In the genomic region with DNA sequence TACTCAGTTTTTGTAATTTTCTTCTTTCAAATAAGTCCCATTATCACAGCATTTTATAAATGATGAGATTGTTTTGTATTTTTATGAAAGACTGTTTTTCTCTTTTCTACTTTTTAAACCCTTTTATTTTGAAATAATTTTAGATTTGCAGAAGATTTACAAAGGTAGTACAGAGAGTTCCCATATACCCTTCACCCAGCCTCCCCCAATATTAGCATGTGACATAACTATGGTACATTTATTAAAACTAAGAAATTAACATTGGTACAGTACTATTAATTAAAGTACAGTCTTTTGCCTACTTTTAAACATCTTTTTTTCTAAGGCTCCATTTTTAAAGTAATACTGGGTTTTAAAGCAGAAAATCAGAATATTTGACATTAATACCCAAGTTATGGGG, we compare ENCODE assay signal across 23 cellular contexts. TPM values are rescaled to one million over a fixed set of nuclear protein-coding genes. Genes with fewer than 3 reads are reported as not detected.
A peak's percentile ranks its signal among the peaks of the same experiment; 100 is the strongest.
DNase-seq lines count a peak whose midpoint lies in the region; ATAC-seq, FAIRE-seq and TF ChIP-seq lines count a peak whose summit lies in the region.
"Had no signal": no experiment of that assay in that cellular context is flagged by ENCODE, and none has a peak within 500 bp of the region (broad histone marks: within the 10 kb centered on the region; RNA-seq: fewer than 3 reads in every experiment).

No MANE protein-coding gene starts in this region.

- H3K79me2 ChIP-seq in astrocyte (ENCODE audit: insufficient read depth, low read length) (no peaks in the 10 kb centered on the region), keratinocyte (ENCODE audit: control insufficient read depth, insufficient read depth, low read length) (no peaks in the 10 kb centered on the region)

- POLR2A ChIA-PET in Caco-2 (lab: Charles Lee), result no interaction called here
- POLR2A ChIA-PET in naive thymus-derived CD4-positive, alpha-beta T cell (lab: Charles Lee), result no interaction called here

- H4K20me1 ChIP-seq in astrocyte (ENCODE audit: insufficient read depth, low read length), result no peaks in the 10 kb centered on the region
- no peaks in the 10 kb centered on the region for H4K20me1 ChIP-seq in keratinocyte (ENCODE audit: control insufficient read depth, extremely low read depth, insufficient read depth, low read length)
- H4K20me1 ChIP-seq: BLaER1 treated with 17β-estradiol and CSF1 and Interleukin-3, amounts not matched to agents 10 nM and 100 nM had no signal

- H3K9me3 ChIP-seq in Caco-2 (no peaks in the 10 kb centered on the region), astrocyte (ENCODE audit: insufficient read depth, low read depth, low read length) (no peaks in the 10 kb centered on the region), keratinocyte (ENCODE audit: control insufficient read depth, low read depth, low read length) (no peaks in the 10 kb centered on the region)
- H3K9me3 ChIP-seq in naive thymus-derived CD4-positive, alpha-beta T cell (ENCODE audit: control insufficient read depth in 2 of 3, low read length in 3 of 3), result no peaks in the 10 kb centered on the region
- H3K9me3 ChIP-seq: BLaER1 treated with 17β-estradiol and CSF1 and Interleukin-3, amounts not matched to agents 10 nM and 100 nM had no signal

- DNase-seq in Caco-2, result no peak
- no peak for DNase-seq in HFFc6
- DNase-seq in astrocyte (ENCODE audit: low read depth), result no peak
- DNase-seq in keratinocyte (ENCODE audit: low read depth, low spot score), result no peak
- DNase-seq in dedifferentiated amniotic fluid mesenchymal stem cell (ENCODE audit: extremely low spot score), result no peak
- DNase-seq in naive thymus-derived CD4-positive, alpha-beta T cell, result no peak
- DNase-seq: CD4-positive, alpha-beta T cell; GM23248; H7; KBM-7; MM.1S; NCI-H1048; NCI-H1417; NCI-H1694; NCI-H2029 treated with DMSO at 0.1 percent for 48 hours; NCI-H526 treated with DMSO at 0.1 percent for 48 hours; SIG-M5 had no signal

- CTCF ChIA-PET in Caco-2 (lab: Charles Lee), result no interaction called here
- CTCF ChIA-PET in naive thymus-derived CD4-positive, alpha-beta T cell (lab: Charles Lee), result no interaction called here

- intact Hi-C loops in Caco-2 (cut with micrococcal nuclease; ENCODE audit: unreplicated experiment), result no loop called here
- intact Hi-C loops in naive thymus-derived CD4-positive, alpha-beta T cell (cut with micrococcal nuclease), result no loop called here

- no peak for ATAC-seq in HG03045 (IDR thresholded peaks at IDR 0.05; ENCODE audit: unreplicated experiment)
- no peak for ATAC-seq in naive thymus-derived CD4-positive, alpha-beta T cell
- ATAC-seq: Panc1 had no signal

- no peak overlapping the region for H3K27ac ChIP-seq in astrocyte (ENCODE audit: low read depth, low read length)
- peak overlapping the region; percentile 73 for H3K27ac ChIP-seq in keratinocyte (ENCODE audit: control insufficient read depth, insufficient read depth, low read length)
- no peak overlapping the region for H3K27ac ChIP-seq in naive thymus-derived CD4-positive, alpha-beta T cell (ENCODE audit: low read depth, low read length)
- H3K27ac ChIP-seq: GM23248, SK-N-MC had no signal

- H2AFZ ChIP-seq in astrocyte (ENCODE audit: low read depth, low read length) (no peak overlapping the region), keratinocyte (ENCODE audit: control insufficient read depth, low read length) (no peak overlapping the region)
- H2AFZ ChIP-seq: GM23248 had no signal

- no peaks in the 10 kb centered on the region for H3K27me3 Mint-ChIP-seq in Caco-2 (ENCODE audit: insufficient read depth, unreplicated experiment)
- peaks cover 17% of the 10 kb centered on the region for H3K27me3 Mint-ChIP-seq in HFFc6 (ENCODE audit: insufficient read depth)
- H3K27me3 Mint-ChIP-seq in astrocyte (ENCODE audit: low read depth, unreplicated experiment), result no peaks in the 10 kb centered on the region
- peaks cover 0 to 17% (median 10%) of the 10 kb centered on the region in 5 donors for H3K27me3 Mint-ChIP-seq in naive thymus-derived CD4-positive, alpha-beta T cell

- H3K4me2 ChIP-seq in astrocyte (ENCODE audit: low read length), result no peak overlapping the region
- no peak overlapping the region for H3K4me2 ChIP-seq in keratinocyte (ENCODE audit: control insufficient read depth, extremely low read depth, insufficient read depth, low read depth, low read length)
- H3K4me2 ChIP-seq: BLaER1 treated with 17β-estradiol and CSF1 and Interleukin-3, amounts not matched to agents 10 nM and 100 nM had no signal

- H3K36me3 ChIP-seq in Caco-2 (ENCODE audit: control insufficient read depth, insufficient read depth, low read length) (no peaks in the 10 kb centered on the region), astrocyte (ENCODE audit: insufficient read depth, low read length) (no peaks in the 10 kb centered on the region), keratinocyte (ENCODE audit: control insufficient read depth in 2 of 2, extremely low read depth in 1 of 2, insufficient read depth in 2 of 2, low read length in 2 of 2) (no peaks in the 10 kb centered on the region)
- H3K36me3 ChIP-seq in naive thymus-derived CD4-positive, alpha-beta T cell (ENCODE audit: control insufficient read depth in 2 of 3, insufficient read depth in 3 of 3, low read length in 3 of 3), result no peaks in the 10 kb centered on the region
- H3K36me3 ChIP-seq: BLaER1 treated with 17β-estradiol and CSF1 and Interleukin-3, amounts not matched to agents 10 nM and 100 nM had no signal

- H3K9me1 ChIP-seq in keratinocyte (ENCODE audit: control insufficient read depth, extremely low read depth, insufficient read depth, low read length), result no peaks in the 10 kb centered on the region

- no peak for FAIRE-seq in astrocyte (lab: Jason Lieb, UNC)
- FAIRE-seq in keratinocyte (lab: Jason Lieb, UNC), result no peak
- FAIRE-seq: A204.1, G401.6 had no signal

- no peak for TF ChIP-seq CTCF in Caco-2 (IDR thresholded peaks at IDR 0.05; ENCODE audit: insufficient read depth in 1 of 2, low read depth in 1 of 2, low read length in 1 of 2, severe bottlenecking in 1 of 2, unreplicated experiment in 1 of 2)
- no peak for TF ChIP-seq CTCF in HFFc6 (IDR thresholded peaks at IDR 0.05)
- TF ChIP-seq CTCF in astrocyte (IDR thresholded peaks at IDR 0.05; ENCODE audit: insufficient read depth, low read depth, low read length), result no peak
- no peak for TF ChIP-seq CTCF in keratinocyte (optimal IDR thresholded peaks at IDR 0.05 in 1 of 3, IDR thresholded peaks at IDR 0.05 in 1 of 3, conservative IDR thresholded peaks at IDR 0.05 in 1 of 3; ENCODE audit: extremely low read depth in 1 of 3, insufficient read depth in 2 of 3, low read length in 3 of 3)

- BruUV-seq in Caco-2 (replicated peaks; lab: Mats Ljungman, UMichigan), result TSS peak; percentile 17

- H3K4me1 ChIP-seq in Caco-2 (0 out of 2 replicates have a peak, but pooled peaks cover 4% of the 10 kb centered on the region), astrocyte (ENCODE audit: insufficient read depth, low read length) (peaks cover 6% of the 10 kb centered on the region), keratinocyte (ENCODE audit: control insufficient read depth, extremely low read depth, insufficient read depth, low read length) (peaks cover 27% of the 10 kb centered on the region)
- no peaks in the 10 kb centered on the region for H3K4me1 ChIP-seq in naive thymus-derived CD4-positive, alpha-beta T cell (ENCODE audit: control insufficient read depth in 2 of 2, insufficient read depth in 2 of 2, low read length in 2 of 2)
- H3K4me1 ChIP-seq: BLaER1 treated with 17β-estradiol and CSF1 and Interleukin-3, amounts not matched to agents 10 nM and 100 nM had no signal

- H3K27me3 ChIP-seq in Caco-2 (replicated peaks; ENCODE audit: control insufficient read depth, insufficient read depth, low read length) (no peaks in the 10 kb centered on the region), astrocyte (ENCODE audit: insufficient read depth, low read length) (no peaks in the 10 kb centered on the region), keratinocyte (ENCODE audit: control insufficient read depth, extremely low read depth, insufficient read depth, low read length) (no peaks in the 10 kb centered on the region)
- no peaks in the 10 kb centered on the region for H3K27me3 ChIP-seq in naive thymus-derived CD4-positive, alpha-beta T cell (ENCODE audit: control insufficient read depth in 2 of 2, insufficient read depth in 2 of 2, low read length in 2 of 2)
- H3K27me3 ChIP-seq: BLaER1 treated with 17β-estradiol and CSF1 and Interleukin-3, amounts not matched to agents 10 nM and 100 nM had no signal

- H3K9me3 Mint-ChIP-seq in Caco-2 (ENCODE audit: unreplicated experiment) (no peaks in the 10 kb centered on the region), HFFc6 (peaks cover 4% of the 10 kb centered on the region; the same call in 1 of the 2 replicates), astrocyte (ENCODE audit: unreplicated experiment) (no peaks in the 10 kb centered on the region)
- H3K9me3 Mint-ChIP-seq in naive thymus-derived CD4-positive, alpha-beta T cell, result no peaks in the 10 kb centered on the region
- H3K9me3 Mint-ChIP-seq: CD4-positive, alpha-beta T cell had no signal

- H3K4me3 ChIP-seq in Caco-2 (ENCODE audit: low read depth, low read length) (no peak overlapping the region), astrocyte (ENCODE audit: insufficient read depth, low read depth, low read length) (no peak overlapping the region), keratinocyte (ENCODE audit: control insufficient read depth in 2 of 3, extremely low read depth in 1 of 3, insufficient read depth in 2 of 3, low read depth in 1 of 3, low read length in 3 of 3) (no peak overlapping the region)
- no peak overlapping the region for H3K4me3 ChIP-seq in naive thymus-derived CD4-positive, alpha-beta T cell (ENCODE audit: low read length)
- H3K4me3 ChIP-seq: BLaER1 treated with 17β-estradiol and CSF1 and Interleukin-3, amounts not matched to agents 10 nM and 100 nM; GM23248; SK-N-MC had no signal

- H3K9ac ChIP-seq in astrocyte (ENCODE audit: low read length) (no peak overlapping the region), keratinocyte (ENCODE audit: control insufficient read depth, extremely low read depth, insufficient read depth, low read length) (no peak overlapping the region)
- H3K9ac ChIP-seq: BLaER1 treated with 17β-estradiol and CSF1 and Interleukin-3, amounts not matched to agents 10 nM and 100 nM; GM23248 had no signal

- H3K36me3 Mint-ChIP-seq in Caco-2 (ENCODE audit: insufficient read depth, unreplicated experiment), result peaks cover 6% of the 10 kb centered on the region
- peaks cover 6% of the 10 kb centered on the region; the same call in 1 of the 2 replicates for H3K36me3 Mint-ChIP-seq in HFFc6 (ENCODE audit: low read depth)
- no peaks in the 10 kb centered on the region for H3K36me3 Mint-ChIP-seq in astrocyte (ENCODE audit: low read depth, unreplicated experiment)
- no peaks in the 10 kb centered on the region for H3K36me3 Mint-ChIP-seq in naive thymus-derived CD4-positive, alpha-beta T cell

- H3K27ac Mint-ChIP-seq in Caco-2 (ENCODE audit: unreplicated experiment) (peak overlapping the region; percentile 63), HFFc6 (peak overlapping the region; percentile 29; the same call in 1 of the 2 replicates), astrocyte (ENCODE audit: unreplicated experiment) (peak overlapping the region; percentile 68)
- no peak overlapping the region for H3K27ac Mint-ChIP-seq in naive thymus-derived CD4-positive, alpha-beta T cell
- H3K27ac Mint-ChIP-seq: CD4-positive, alpha-beta T cell had no signal

- H3K4me3 Mint-ChIP-seq in Caco-2 (ENCODE audit: unreplicated experiment), result peak overlapping the region; percentile 20
- no peak overlapping the region for H3K4me3 Mint-ChIP-seq in HFFc6
- no peak overlapping the region for H3K4me3 Mint-ChIP-seq in astrocyte (ENCODE audit: unreplicated experiment)
- H3K4me3 Mint-ChIP-seq in naive thymus-derived CD4-positive, alpha-beta T cell, result no peak overlapping the region
- H3K4me3 Mint-ChIP-seq: CD4-positive, alpha-beta T cell had no signal

- dilution Hi-C loops in keratinocyte (cut with MboI; ENCODE audit: extremely low pct_ligation_motif_present, low sequenced_read_pairs), result no loop called here

- H3K4me1 Mint-ChIP-seq in Caco-2 (ENCODE audit: low read depth, unreplicated experiment) (peaks cover 18% of the 10 kb centered on the region), HFFc6 (ENCODE audit: low read depth) (peaks cover 23% of the 10 kb centered on the region), astrocyte (ENCODE audit: low read depth, unreplicated experiment) (peaks cover 9% of the 10 kb centered on the region)
- peaks cover 0 to 2% (median 0%) of the 10 kb centered on the region in 7 donors for H3K4me1 Mint-ChIP-seq in naive thymus-derived CD4-positive, alpha-beta T cell

RNA-seq across cellular contexts. Expression of gene LAMC2, which starts 35.6 kb away (rescaled TPM):
- total RNA-seq in Caco-2 (2022) (34.9 and 51.0 TPM in 2 replicates), astrocyte (8.0 and 13.9 TPM in 2 replicates)
- 1 to 10 TPM; 1.5 to 2.3 (median 1.7) TPM for total RNA-seq in HFFc6 (2021; fragmentation: NEBNext Ultra II Directional; extraction: Animal tissue kit (Norgen Biotek cat#: 25700))
- polyA plus RNA-seq in keratinocyte, result 1,627 to 2,571 TPM (median 2,208 TPM) in 3 replicates
- polyA plus RNA-seq in keratinocyte (2011; ENCODE audit: low read depth), result 350 TPM
- polyA plus RNA-seq in keratinocyte (2011; cell fraction: cytosol; rRNA removed), result 688 and 783 TPM in 2 replicates
- 3,724 and 4,110 TPM in 2 replicates for polyA plus RNA-seq in keratinocyte (2011; cell fraction: nucleus; rRNA removed)
- 312 and 2,583 TPM in 2 replicates for polyA plus RNA-seq in keratinocyte (2012; ENCODE audit: low replicate concordance)
- polyA minus RNA-seq in keratinocyte, result 2,532 to 3,187 TPM (median 2,714 TPM) in 3 replicates
- polyA minus RNA-seq in keratinocyte (2011; cell fraction: cytosol; rRNA and poly(A)+ RNA removed), result 1,597 TPM
- polyA minus RNA-seq in keratinocyte (2011; cell fraction: nucleus; rRNA and poly(A)+ RNA removed), result 4,972 and 7,290 TPM in 2 replicates
- total RNA-seq in naive thymus-derived CD4-positive, alpha-beta T cell, result under 1 TPM in 1 of 5 experiments, not detected in 4; 0.51 TPM
- not detected for polyA plus RNA-seq in naive thymus-derived CD4-positive, alpha-beta T cell
- total RNA-seq: CD4-positive, alpha-beta T cell had no signal

Comparison
In these comparisons a context has a peak if more than half of its experiments do, and no peak if none do; other contexts are left out.
1. H3K27ac Mint-ChIP-seq: peak in Caco-2 (single experiment), HFFc6 (single experiment) and astrocyte (single experiment); none in naive thymus-derived CD4-positive, alpha-beta T cell (0 of 9).